Comparison of ENCODE assay signal across 1 cellular context in the genomic region with DNA sequence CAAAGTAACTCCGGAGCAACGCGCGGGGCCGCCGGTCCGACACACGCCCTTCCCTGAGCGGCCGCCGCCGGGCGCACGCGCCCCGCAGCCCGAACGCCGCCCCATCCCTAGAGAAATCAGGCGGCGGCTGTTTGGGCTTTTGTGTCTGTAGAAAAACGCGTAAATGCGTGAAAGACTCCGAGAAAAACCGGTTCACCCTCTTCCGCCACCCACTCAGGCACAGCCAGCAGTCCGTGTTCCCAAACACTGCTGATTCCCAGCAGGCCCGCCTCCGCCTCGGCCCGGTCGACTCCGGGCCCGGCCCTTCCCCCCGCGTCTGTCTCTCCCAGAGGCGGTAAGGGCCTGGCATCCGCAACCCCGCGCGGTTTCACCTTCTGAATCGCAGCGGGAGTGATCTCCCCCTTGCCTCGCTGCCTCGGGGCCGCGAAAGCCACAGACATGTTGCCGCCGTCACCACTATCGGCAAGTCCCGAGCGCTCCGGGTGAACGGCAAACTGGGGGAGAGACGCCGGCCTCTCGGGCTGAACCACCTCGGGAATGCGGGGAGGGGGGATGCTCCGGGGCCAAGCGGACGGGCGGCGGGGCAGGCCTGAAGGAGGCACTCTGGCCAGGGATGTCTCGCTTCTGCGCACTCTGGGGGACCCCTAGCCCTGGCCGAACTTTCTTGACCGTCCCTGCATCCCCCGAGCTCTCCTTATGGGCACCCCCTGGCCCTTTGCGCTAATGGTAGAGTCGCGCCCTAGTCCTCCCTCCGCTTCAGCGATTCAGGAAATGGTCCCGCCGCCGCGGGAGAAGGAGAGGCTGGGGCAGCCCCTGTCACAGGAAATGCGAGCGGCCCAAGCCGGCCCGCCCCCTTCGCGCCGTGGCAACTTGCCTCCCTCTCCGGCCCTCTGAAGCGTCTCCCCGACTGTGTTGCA.
TF ChIP-seq lines count a peak whose summit lies in the region.

A gene with protein sequence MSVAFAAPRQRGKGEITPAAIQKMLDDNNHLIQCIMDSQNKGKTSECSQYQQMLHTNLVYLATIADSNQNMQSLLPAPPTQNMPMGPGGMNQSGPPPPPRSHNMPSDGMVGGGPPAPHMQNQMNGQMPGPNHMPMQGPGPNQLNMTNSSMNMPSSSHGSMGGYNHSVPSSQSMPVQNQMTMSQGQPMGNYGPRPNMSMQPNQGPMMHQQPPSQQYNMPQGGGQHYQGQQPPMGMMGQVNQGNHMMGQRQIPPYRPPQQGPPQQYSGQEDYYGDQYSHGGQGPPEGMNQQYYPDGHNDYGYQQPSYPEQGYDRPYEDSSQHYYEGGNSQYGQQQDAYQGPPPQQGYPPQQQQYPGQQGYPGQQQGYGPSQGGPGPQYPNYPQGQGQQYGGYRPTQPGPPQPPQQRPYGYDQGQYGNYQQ (minus strand): TSS at position 484 of the 917 bp plus-strand sequence. CDS start 44 bp downstream, at position 440.

TF ChIP-seq in K562, 482 proteins besides CTCF, POLR2A, EP300 and RAD21 (continued from another document and continues in another):
- TF ChIP-seq, protein P1, sequence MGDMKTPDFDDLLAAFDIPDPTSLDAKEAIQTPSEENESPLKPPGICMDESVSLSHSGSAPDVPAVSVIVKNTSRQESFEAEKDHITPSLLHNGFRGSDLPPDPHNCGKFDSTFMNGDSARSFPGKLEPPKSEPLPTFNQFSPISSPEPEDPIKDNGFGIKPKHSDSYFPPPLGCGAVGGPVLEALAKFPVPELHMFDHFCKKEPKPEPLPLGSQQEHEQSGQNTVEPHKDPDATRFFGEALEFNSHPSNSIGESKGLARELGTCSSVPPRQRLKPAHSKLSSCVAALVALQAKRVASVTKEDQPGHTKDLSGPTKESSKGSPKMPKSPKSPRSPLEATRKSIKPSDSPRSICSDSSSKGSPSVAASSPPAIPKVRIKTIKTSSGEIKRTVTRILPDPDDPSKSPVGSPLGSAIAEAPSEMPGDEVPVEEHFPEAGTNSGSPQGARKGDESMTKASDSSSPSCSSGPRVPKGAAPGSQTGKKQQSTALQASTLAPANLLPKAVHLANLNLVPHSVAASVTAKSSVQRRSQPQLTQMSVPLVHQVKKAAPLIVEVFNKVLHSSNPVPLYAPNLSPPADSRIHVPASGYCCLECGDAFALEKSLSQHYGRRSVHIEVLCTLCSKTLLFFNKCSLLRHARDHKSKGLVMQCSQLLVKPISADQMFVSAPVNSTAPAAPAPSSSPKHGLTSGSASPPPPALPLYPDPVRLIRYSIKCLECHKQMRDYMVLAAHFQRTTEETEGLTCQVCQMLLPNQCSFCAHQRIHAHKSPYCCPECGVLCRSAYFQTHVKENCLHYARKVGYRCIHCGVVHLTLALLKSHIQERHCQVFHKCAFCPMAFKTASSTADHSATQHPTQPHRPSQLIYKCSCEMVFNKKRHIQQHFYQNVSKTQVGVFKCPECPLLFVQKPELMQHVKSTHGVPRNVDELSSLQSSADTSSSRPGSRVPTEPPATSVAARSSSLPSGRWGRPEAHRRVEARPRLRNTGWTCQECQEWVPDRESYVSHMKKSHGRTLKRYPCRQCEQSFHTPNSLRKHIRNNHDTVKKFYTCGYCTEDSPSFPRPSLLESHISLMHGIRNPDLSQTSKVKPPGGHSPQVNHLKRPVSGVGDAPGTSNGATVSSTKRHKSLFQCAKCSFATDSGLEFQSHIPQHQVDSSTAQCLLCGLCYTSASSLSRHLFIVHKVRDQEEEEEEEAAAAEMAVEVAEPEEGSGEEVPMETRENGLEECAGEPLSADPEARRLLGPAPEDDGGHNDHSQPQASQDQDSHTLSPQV (IDR thresholded peaks at IDR 0.05) = 0 out of 2 replicates have a peak, but pooled peaks have one; percentile 63
- TF ChIP-seq CREB1 (IDR thresholded peaks at IDR 0.05) = no peak
- TF ChIP-seq CREB1 (CRISPR knock-in tag; IDR thresholded peaks at IDR 0.05) = no peak; the same call in 1 of the 2 replicates
- peak; percentile 98 for TF ChIP-seq TOE1 (IDR thresholded peaks at IDR 0.05; ENCODE audit: borderline replicate concordance)
- TF ChIP-seq TOE1 (CRISPR knock-in tag; IDR thresholded peaks at IDR 0.05; ENCODE audit: borderline replicate concordance, low read depth) = no peak
- peak; percentile 85 for TF ChIP-seq EP400 (IDR thresholded peaks at IDR 0.05)
- TF ChIP-seq, protein P2, sequence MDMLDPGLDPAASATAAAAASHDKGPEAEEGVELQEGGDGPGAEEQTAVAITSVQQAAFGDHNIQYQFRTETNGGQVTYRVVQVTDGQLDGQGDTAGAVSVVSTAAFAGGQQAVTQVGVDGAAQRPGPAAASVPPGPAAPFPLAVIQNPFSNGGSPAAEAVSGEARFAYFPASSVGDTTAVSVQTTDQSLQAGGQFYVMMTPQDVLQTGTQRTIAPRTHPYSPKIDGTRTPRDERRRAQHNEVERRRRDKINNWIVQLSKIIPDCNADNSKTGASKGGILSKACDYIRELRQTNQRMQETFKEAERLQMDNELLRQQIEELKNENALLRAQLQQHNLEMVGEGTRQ (CRISPR knock-in tag; IDR thresholded peaks at IDR 0.05) = no peak; the same call in 1 of the 2 replicates
- no peak; the same call in none of the 2 replicates for TF ChIP-seq PHF21A (IDR thresholded peaks at IDR 0.05; ENCODE audit: borderline replicate concordance, low read depth)
- peak; percentile 39 to 41; a peak in 2 of 4 replicates for TF ChIP-seq SIX5 (IDR thresholded peaks at IDR 0.05; ENCODE audit: borderline replicate concordance in 1 of 2, insufficient read depth in 1 of 2, low read depth in 1 of 2, low read length in 2 of 2)
- TF ChIP-seq, protein P3, sequence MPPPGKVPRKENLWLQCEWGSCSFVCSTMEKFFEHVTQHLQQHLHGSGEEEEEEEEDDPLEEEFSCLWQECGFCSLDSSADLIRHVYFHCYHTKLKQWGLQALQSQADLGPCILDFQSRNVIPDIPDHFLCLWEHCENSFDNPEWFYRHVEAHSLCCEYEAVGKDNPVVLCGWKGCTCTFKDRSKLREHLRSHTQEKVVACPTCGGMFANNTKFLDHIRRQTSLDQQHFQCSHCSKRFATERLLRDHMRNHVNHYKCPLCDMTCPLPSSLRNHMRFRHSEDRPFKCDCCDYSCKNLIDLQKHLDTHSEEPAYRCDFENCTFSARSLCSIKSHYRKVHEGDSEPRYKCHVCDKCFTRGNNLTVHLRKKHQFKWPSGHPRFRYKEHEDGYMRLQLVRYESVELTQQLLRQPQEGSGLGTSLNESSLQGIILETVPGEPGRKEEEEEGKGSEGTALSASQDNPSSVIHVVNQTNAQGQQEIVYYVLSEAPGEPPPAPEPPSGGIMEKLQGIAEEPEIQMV (tag; conservative IDR thresholded peaks at IDR 0.05; ENCODE audit: low read depth) = no peak
- TF ChIP-seq BRCA1 (IDR thresholded peaks at IDR 0.05) = no peak
- TF ChIP-seq BRCA1 (CRISPR knock-in tag; IDR thresholded peaks at IDR 0.05) = no peak
- no peak for TF ChIP-seq ZNF311 (CRISPR knock-in tag; IDR thresholded peaks at IDR 0.05)
- no peak for TF ChIP-seq MECOM (CRISPR knock-in tag; IDR thresholded peaks at IDR 0.05)
- TF ChIP-seq TAL1 (IDR thresholded peaks at IDR 0.05) = no peak
- no peak for TF ChIP-seq ZNF445 (CRISPR knock-in tag; IDR thresholded peaks at IDR 0.05; ENCODE audit: low read depth)
- no peak for TF ChIP-seq POU5F1 (IDR thresholded peaks at IDR 0.05; ENCODE audit: borderline replicate concordance, low read depth, low read length, partially characterized antibody)
- TF ChIP-seq DACH1 (IDR thresholded peaks at IDR 0.05; ENCODE audit: partially characterized antibody) = no peak
- peak; percentile 87 to 93 for TF ChIP-seq KDM1A (IDR thresholded peaks at IDR 0.05)
- no peak for TF ChIP-seq PCBP2 (IDR thresholded peaks at IDR 0.05; ENCODE audit: low read depth, low read length, poor library complexity, severe bottlenecking)
- TF ChIP-seq ZNF699 (CRISPR knock-in tag; IDR thresholded peaks at IDR 0.05; ENCODE audit: insufficient replicate concordance) = no peak
- 0 out of 2 replicates have a peak, but pooled peaks have one; percentile 39 for TF ChIP-seq TCF3 (CRISPR knock-in tag; IDR thresholded peaks at IDR 0.05)
- no peak for TF ChIP-seq STAT5A (IDR thresholded peaks at IDR 0.05; ENCODE audit: borderline replicate concordance, low read length)
- TF ChIP-seq, protein P4, sequence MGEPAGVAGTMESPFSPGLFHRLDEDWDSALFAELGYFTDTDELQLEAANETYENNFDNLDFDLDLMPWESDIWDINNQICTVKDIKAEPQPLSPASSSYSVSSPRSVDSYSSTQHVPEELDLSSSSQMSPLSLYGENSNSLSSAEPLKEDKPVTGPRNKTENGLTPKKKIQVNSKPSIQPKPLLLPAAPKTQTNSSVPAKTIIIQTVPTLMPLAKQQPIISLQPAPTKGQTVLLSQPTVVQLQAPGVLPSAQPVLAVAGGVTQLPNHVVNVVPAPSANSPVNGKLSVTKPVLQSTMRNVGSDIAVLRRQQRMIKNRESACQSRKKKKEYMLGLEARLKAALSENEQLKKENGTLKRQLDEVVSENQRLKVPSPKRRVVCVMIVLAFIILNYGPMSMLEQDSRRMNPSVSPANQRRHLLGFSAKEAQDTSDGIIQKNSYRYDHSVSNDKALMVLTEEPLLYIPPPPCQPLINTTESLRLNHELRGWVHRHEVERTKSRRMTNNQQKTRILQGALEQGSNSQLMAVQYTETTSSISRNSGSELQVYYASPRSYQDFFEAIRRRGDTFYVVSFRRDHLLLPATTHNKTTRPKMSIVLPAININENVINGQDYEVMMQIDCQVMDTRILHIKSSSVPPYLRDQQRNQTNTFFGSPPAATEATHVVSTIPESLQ (CRISPR knock-in tag; IDR thresholded peaks at IDR 0.05) = peak; percentile 66; the same call in 1 of the 2 replicates
- peak; percentile 94 for TF ChIP-seq BHLHE40 (IDR thresholded peaks at IDR 0.05; ENCODE audit: low read length)
- 0 out of 2 replicates have a peak, but pooled peaks have one; percentile 2 for TF ChIP-seq ZNF24 (IDR thresholded peaks at IDR 0.05)
- no peak for TF ChIP-seq TSC22D4 (tag; IDR thresholded peaks at IDR 0.05)
- no peak for TF ChIP-seq KDM2B (CRISPR knock-in tag; IDR thresholded peaks at IDR 0.05)
- peak; percentile 89 for TF ChIP-seq CBFB (CRISPR knock-in tag; IDR thresholded peaks at IDR 0.05)
- TF ChIP-seq GTF2A2 (tag; IDR thresholded peaks at IDR 0.05) = peak; percentile 81
- no peak; the same call in 1 of the 2 replicates for TF ChIP-seq NR2C2 (CRISPR knock-in tag; IDR thresholded peaks at IDR 0.05)
- TF ChIP-seq NR2C2 (tag; IDR thresholded peaks at IDR 0.05) = peak; percentile 32
- TF ChIP-seq THRAP3 (IDR thresholded peaks at IDR 0.05; ENCODE audit: borderline replicate concordance) = no peak
- TF ChIP-seq ZNF217 (CRISPR knock-in tag; IDR thresholded peaks at IDR 0.05) = no peak
- TF ChIP-seq NFATC3 (IDR thresholded peaks at IDR 0.05) = no peak
- TF ChIP-seq HLTF (IDR thresholded peaks at IDR 0.05) = peak; percentile 56
- no peak for TF ChIP-seq HDGF (IDR thresholded peaks at IDR 0.05)
- peak; percentile 99 for TF ChIP-seq POLR2G (IDR thresholded peaks at IDR 0.05; ENCODE audit: low read depth, low read length)
- TF ChIP-seq, protein P5, sequence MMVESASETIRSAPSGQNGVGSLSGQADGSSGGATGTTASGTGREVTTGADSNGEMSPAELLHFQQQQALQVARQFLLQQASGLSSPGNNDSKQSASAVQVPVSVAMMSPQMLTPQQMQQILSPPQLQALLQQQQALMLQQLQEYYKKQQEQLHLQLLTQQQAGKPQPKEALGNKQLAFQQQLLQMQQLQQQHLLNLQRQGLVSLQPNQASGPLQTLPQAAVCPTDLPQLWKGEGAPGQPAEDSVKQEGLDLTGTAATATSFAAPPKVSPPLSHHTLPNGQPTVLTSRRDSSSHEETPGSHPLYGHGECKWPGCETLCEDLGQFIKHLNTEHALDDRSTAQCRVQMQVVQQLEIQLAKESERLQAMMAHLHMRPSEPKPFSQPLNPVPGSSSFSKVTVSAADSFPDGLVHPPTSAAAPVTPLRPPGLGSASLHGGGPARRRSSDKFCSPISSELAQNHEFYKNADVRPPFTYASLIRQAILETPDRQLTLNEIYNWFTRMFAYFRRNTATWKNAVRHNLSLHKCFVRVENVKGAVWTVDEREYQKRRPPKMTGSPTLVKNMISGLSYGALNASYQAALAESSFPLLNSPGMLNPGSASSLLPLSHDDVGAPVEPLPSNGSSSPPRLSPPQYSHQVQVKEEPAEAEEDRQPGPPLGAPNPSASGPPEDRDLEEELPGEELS (CRISPR knock-in tag; IDR thresholded peaks at IDR 0.05; ENCODE audit: borderline replicate concordance) = peak; percentile 54; the same call in 1 of the 2 replicates
- no peak for TF ChIP-seq HNRNPH1 (optimal IDR thresholded peaks at IDR 0.05; ENCODE audit: low read depth, low read length)
- TF ChIP-seq ZNF282 (CRISPR knock-in tag; IDR thresholded peaks at IDR 0.05) = no peak
- TF ChIP-seq U2AF1 (optimal IDR thresholded peaks at IDR 0.05; ENCODE audit: low read depth, low read length) = no peak
- TF ChIP-seq HMGN3 (IDR thresholded peaks at IDR 0.05; ENCODE audit: borderline replicate concordance, extremely low read depth, insufficient read length, low read depth, low read length) = peak; percentile 77
- no peak for TF ChIP-seq ZNF174 (CRISPR knock-in tag; IDR thresholded peaks at IDR 0.05)
- TF ChIP-seq RBM39 (optimal IDR thresholded peaks at IDR 0.05; ENCODE audit: low read depth, low read length) = no peak
- TF ChIP-seq ZNF316 (IDR thresholded peaks at IDR 0.05) = 0 out of 2 replicates have a peak, but pooled peaks have one; percentile 11
- no peak for TF ChIP-seq ZNF134 (CRISPR knock-in tag; conservative IDR thresholded peaks at IDR 0.05)
- TF ChIP-seq TRIM28 (IDR thresholded peaks at IDR 0.05) = no peak
- peak; percentile 43; the same call in 1 of the 2 replicates for TF ChIP-seq PML (IDR thresholded peaks at IDR 0.05; ENCODE audit: low read length)
- TF ChIP-seq, protein P6, sequence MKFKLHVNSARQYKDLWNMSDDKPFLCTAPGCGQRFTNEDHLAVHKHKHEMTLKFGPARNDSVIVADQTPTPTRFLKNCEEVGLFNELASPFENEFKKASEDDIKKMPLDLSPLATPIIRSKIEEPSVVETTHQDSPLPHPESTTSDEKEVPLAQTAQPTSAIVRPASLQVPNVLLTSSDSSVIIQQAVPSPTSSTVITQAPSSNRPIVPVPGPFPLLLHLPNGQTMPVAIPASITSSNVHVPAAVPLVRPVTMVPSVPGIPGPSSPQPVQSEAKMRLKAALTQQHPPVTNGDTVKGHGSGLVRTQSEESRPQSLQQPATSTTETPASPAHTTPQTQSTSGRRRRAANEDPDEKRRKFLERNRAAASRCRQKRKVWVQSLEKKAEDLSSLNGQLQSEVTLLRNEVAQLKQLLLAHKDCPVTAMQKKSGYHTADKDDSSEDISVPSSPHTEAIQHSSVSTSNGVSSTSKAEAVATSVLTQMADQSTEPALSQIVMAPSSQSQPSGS (CRISPR knock-in tag; IDR thresholded peaks at IDR 0.05) = 0 out of 2 replicates have a peak, but pooled peaks have one; percentile 16
- no peak for TF ChIP-seq ZNF121 (CRISPR knock-in tag; conservative IDR thresholded peaks at IDR 0.05)
- no peak for TF ChIP-seq PPARD (CRISPR knock-in tag; IDR thresholded peaks at IDR 0.05)
- TF ChIP-seq, protein P7, sequence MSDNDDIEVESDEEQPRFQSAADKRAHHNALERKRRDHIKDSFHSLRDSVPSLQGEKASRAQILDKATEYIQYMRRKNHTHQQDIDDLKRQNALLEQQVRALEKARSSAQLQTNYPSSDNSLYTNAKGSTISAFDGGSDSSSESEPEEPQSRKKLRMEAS (CRISPR knock-in tag; IDR thresholded peaks at IDR 0.05) = 0 out of 2 replicates have a peak, but pooled peaks have one; percentile 30
